19 cellular contexts compared by ENCODE assay signal in the genomic region with DNA sequence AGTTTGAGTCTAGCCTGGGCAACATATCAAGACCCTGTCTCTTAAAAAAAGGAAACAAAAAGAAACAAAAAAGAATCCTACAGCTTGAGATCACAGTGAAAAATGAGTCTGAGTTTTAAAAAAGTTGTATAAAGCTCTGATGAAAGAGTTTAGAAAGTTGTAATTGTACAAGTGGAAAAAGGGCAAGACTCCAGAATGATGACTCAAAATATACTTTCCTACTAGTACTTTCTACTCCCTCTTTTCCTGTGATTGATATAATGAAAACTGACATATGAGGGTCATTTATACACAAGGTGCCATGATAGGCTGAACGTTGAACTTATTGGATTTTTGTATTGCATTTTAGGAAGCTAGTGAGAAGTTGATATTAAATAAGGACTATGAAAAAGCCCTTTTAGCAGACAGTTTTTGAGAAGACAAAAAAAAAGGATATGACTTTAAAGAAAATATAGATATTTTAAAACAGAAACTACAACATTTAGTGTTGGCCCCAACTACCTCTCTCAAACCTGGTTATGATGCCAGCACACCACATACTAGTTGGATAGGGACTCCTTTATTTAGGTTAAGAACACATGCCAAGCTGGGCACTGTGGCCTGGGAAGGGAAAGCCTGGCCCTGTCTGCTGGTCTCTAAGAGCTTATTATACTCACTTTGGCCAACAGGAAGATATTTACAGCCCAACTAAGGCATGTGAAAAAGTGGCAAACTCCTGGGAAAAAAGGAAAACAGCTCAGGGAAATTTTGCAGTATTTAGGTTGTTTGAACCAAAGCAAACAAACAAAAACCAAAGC.
DNase-seq lines count a peak whose midpoint lies in the region; ATAC-seq and TF ChIP-seq lines count a peak whose summit lies in the region.
"Had no signal": no experiment of that assay in that cellular context is flagged by ENCODE, and none has a peak within 500 bp of the region (broad histone marks: within the 10 kb centered on the region; RNA-seq: fewer than 3 reads in every experiment).

No MANE protein-coding gene starts in this region.

- DNase-seq in HCEC 1CT (peak; percentile 45), adrenal gland (no peak), fibroblast of mammary gland (ENCODE audit: low read depth) (peak; percentile 76), stomach (no peak), DMS79 (lab: John Stamatoyannopoulos, UW) (no peak), DMS153 (lab: John Stamatoyannopoulos, UW) (no peak)
- DNase-seq: activated CD8-positive, alpha-beta memory T cell treated with anti-CD3 and anti-CD28 coated beads for 24 hours; BE2C; effector CD4-positive, alpha-beta T cell; GDM1; MM.1S; NCI-H1694 treated with DMSO at 0.1 percent for 48 hours; NCI-H510A; occipital lobe; T-helper 17 cell had no signal

- H3K9me3 ChIP-seq in adrenal gland (replicated peaks in 1 of 3): no peaks in the 10 kb centered on the region
- H3K9me3 ChIP-seq in stomach: peaks cover 0 to 4% (median 0%) of the 10 kb centered on the region in 4 donors
- H3K9me3 ChIP-seq: BE2C had no signal

- intact Hi-C loops in adrenal gland (cut with DNase I) (no loop called here), stomach (cut with DNase I; ENCODE audit: low total_unique reads) (no loop called here)

- TF ChIP-seq CTCF in adrenal gland (IDR thresholded peaks at IDR 0.05) (no peak), fibroblast of mammary gland (conservative IDR thresholded peaks at IDR 0.05; ENCODE audit: control insufficient read depth, insufficient read depth, low read depth, low read length) (no peak), stomach (IDR thresholded peaks at IDR 0.05) (no peak)

- H3K27me3 ChIP-seq in adrenal gland: no peaks in the 10 kb centered on the region
- no peaks in the 10 kb centered on the region for H3K27me3 ChIP-seq in stomach
- H3K27me3 ChIP-seq: BE2C had no signal

- ATAC-seq in GM21515 (IDR thresholded peaks at IDR 0.05; ENCODE audit: unreplicated experiment) (no peak), GM21381 (IDR thresholded peaks at IDR 0.05; ENCODE audit: unreplicated experiment) (no peak)
- ATAC-seq: GM12878, Right ventricle myocardium inferior, T-helper 17 cell had no signal

- TF ChIP-seq POLR2A in adrenal gland (IDR thresholded peaks at IDR 0.05) (no peak), stomach (IDR thresholded peaks at IDR 0.05) (no peak)

- TF ChIP-seq EP300 in stomach (IDR thresholded peaks at IDR 0.05): no peak

- H3K36me3 ChIP-seq in adrenal gland (replicated peaks in 1 of 2) (peaks cover 0 to 17% of the 10 kb centered on the region in 2 donors), stomach (peaks cover 23 to 53% (median 43%) of the 10 kb centered on the region in 4 donors)
- H3K36me3 ChIP-seq: BE2C had no signal

- H3K4me1 ChIP-seq in adrenal gland (replicated peaks in 1 of 2) (peaks cover 12 to 49% of the 10 kb centered on the region in 2 donors), stomach (peaks cover 0 to 19% (median 4%) of the 10 kb centered on the region in 4 donors)
- H3K4me1 ChIP-seq: BE2C had no signal

- H3K4me3 ChIP-seq in adrenal gland (no peak overlapping the region), fibroblast of mammary gland (ENCODE audit: control insufficient read depth, low read depth, low read length) (no peak overlapping the region), stomach (no peak overlapping the region)
- H3K4me3 ChIP-seq: GM12878 had no signal

- WGBS in adrenal gland, 4 donors: 31 to 39% (median 35%) methylated on average over 1 of the region's 1 CpG
- WGBS in stomach, 5 donors: 63 to 92% (median 71%) methylated on average over 1 of the region's 1 CpG

- H3K27ac ChIP-seq in adrenal gland (peak overlapping the region; percentile 10 to 81 (median 65)), stomach (peak overlapping the region in 4 of 5 donors; percentile 12 to 39 (median 26))

Comparison
In these comparisons a context has a peak if more than half of its experiments do, and no peak if none do; other contexts are left out.
1. DNase-seq: peak in HCEC 1CT (single experiment) and fibroblast of mammary gland (single experiment); none in adrenal gland (0 of 7), stomach (single experiment), DMS79 (single experiment) and DMS153 (single experiment).